Comparison of ENCODE assay signal across 19 cellular contexts in the genomic region with DNA sequence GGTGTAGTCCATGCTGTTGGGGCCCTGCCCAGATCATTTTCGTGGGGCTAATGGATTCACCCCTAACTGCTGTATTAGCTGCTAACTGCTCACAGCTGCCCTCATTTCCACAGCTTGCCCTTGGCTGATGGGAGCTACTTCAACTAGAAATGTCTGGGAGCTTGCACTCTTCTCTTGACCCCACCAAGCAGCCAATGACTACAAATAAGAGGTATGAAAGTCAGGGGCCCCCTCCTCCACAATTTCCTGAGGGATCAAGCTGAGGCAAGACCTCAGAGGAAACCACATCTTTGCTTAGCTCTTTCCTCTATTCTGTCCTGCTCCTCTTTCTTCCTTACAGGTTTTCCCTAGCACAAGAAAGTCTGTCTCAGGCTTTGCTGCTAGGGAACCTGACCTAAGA.
A peak's percentile ranks its signal among the peaks of the same experiment; 100 is the strongest.
DNase-seq lines count a peak whose midpoint lies in the region; ATAC-seq and TF ChIP-seq lines count a peak whose summit lies in the region.
"Had no signal": no experiment of that assay in that cellular context is flagged by ENCODE, and none has a peak within 500 bp of the region (broad histone marks: within the 10 kb centered on the region; RNA-seq: fewer than 3 reads in every experiment).

No MANE protein-coding gene starts in this region.

- BruUV-seq in mammary epithelial cell (replicated peaks; lab: Mats Ljungman, UMichigan): no TSS peak

- no peaks in the 10 kb centered on the region for H3K36me3 ChIP-seq in mammary epithelial cell (ENCODE audit: insufficient read depth, low read length)
- no peaks in the 10 kb centered on the region for H3K36me3 ChIP-seq in breast epithelium
- H3K36me3 ChIP-seq in brain microvascular endothelial cell (replicated peaks): no peaks in the 10 kb centered on the region

- TF ChIP-seq CTCF in mammary epithelial cell (conservative IDR thresholded peaks at IDR 0.05 in 1 of 2, IDR thresholded peaks at IDR 0.05 in 1 of 2; ENCODE audit: extremely low read depth in 1 of 2, insufficient read depth in 1 of 2, low read depth in 1 of 2, low read length in 2 of 2): no peak
- TF ChIP-seq CTCF in breast epithelium (IDR thresholded peaks at IDR 0.05): no peak
- TF ChIP-seq CTCF in brain microvascular endothelial cell (IDR thresholded peaks at IDR 0.05; ENCODE audit: low read depth, low read length, missing control alignments): no peak

- dilution Hi-C loops in mammary epithelial cell (cut with HindIII; ENCODE audit: low sequenced_read_pairs): no loop called here

- H3K9me3 ChIP-seq in mammary epithelial cell (replicated peaks; ENCODE audit: insufficient read depth, low read length): no peaks in the 10 kb centered on the region
- H3K9me3 ChIP-seq in breast epithelium: no peaks in the 10 kb centered on the region
- H3K9me3 ChIP-seq: A549 had no signal

- no peaks in the 10 kb centered on the region for H4K20me1 ChIP-seq in mammary epithelial cell (ENCODE audit: insufficient read depth, low read length)

- no peak for ATAC-seq in GM21737 (IDR thresholded peaks at IDR 0.05; ENCODE audit: unreplicated experiment)
- no peak for ATAC-seq in HG03439 (IDR thresholded peaks at IDR 0.05; ENCODE audit: unreplicated experiment)
- ATAC-seq: A549 had no signal

- intact Hi-C loops in mammary epithelial cell (cut with micrococcal nuclease) (no loop called here), breast epithelium (cut with DNase I; ENCODE audit: low total_unique reads) (no loop called here)

- H3K9ac ChIP-seq in mammary epithelial cell (ENCODE audit: insufficient read depth, low read length): no peak overlapping the region

- no peak overlapping the region for H3K4me3 ChIP-seq in mammary epithelial cell (replicated peaks in 1 of 3; ENCODE audit: insufficient read depth in 1 of 3, low read depth in 2 of 3, low read length in 3 of 3)
- no peak overlapping the region for H3K4me3 ChIP-seq in breast epithelium
- no peak overlapping the region for H3K4me3 ChIP-seq in brain microvascular endothelial cell (ENCODE audit: low read depth, low read length)
- no peak overlapping the region for H3K4me3 ChIP-seq in skeletal muscle cell (ENCODE audit: low read depth, low read length)
- H3K4me3 ChIP-seq: A549, SK-N-MC had no signal

- no peak overlapping the region for H3K27ac ChIP-seq in mammary epithelial cell (ENCODE audit: insufficient read depth, low read depth, low read length)
- H3K27ac ChIP-seq in breast epithelium: no peak overlapping the region
- no peak overlapping the region for H3K27ac ChIP-seq in brain microvascular endothelial cell
- no peak overlapping the region for H3K27ac ChIP-seq in caudate nucleus (ENCODE audit: low read depth, low read length)
- H3K27ac ChIP-seq: A549, SK-N-MC had no signal

- 0% methylated on average over 1 of the region's 1 CpG for WGBS in mammary epithelial cell (ENCODE audit: low coverage, missing lambda C conversion rate)

- no peaks in the 10 kb centered on the region for H3K79me2 ChIP-seq in mammary epithelial cell (ENCODE audit: insufficient read depth, low read length)

- in situ Hi-C loops in mammary epithelial cell (cut with MboI; ENCODE audit: low sequenced_read_pairs in 2 of 2): loop anchor here in 1 of 2 donors (25.0 kb wide), 1 partner anchor 1112 kb away; a partner anchor contains a TSS
- in situ Hi-C loops in brain microvascular endothelial cell (cut with HindIII; ENCODE audit: low pct_ligation_motif_present, low sequenced_read_pairs): no loop called here

- peak overlapping the region; percentile 6 for H3K4me2 ChIP-seq in mammary epithelial cell (ENCODE audit: insufficient read depth, low read depth, low read length)
- H3K4me2 ChIP-seq: A549 had no signal

- H3K4me1 ChIP-seq in mammary epithelial cell (ENCODE audit: insufficient read depth, low read length) (peaks cover 19% of the 10 kb centered on the region), breast epithelium (no peaks in the 10 kb centered on the region)
- H3K4me1 ChIP-seq: A549 had no signal

- H2AFZ ChIP-seq in mammary epithelial cell (ENCODE audit: low read depth, low read length): peak overlapping the region; percentile 81

- H3K27me3 ChIP-seq in mammary epithelial cell (ENCODE audit: insufficient read depth, low read length) (no peaks in the 10 kb centered on the region), breast epithelium (no peaks in the 10 kb centered on the region), brain microvascular endothelial cell (replicated peaks) (no peaks in the 10 kb centered on the region)

- DNase-seq in mammary epithelial cell: no peak
- no peak for DNase-seq in breast epithelium (ENCODE audit: low spot score in 2 of 2)
- peak; percentile 58 for DNase-seq in HT1080 (ENCODE audit: low read depth)
- peak; percentile 12 for DNase-seq in brain microvascular endothelial cell
- DNase-seq in skeletal muscle cell (ENCODE audit: low read depth): peak; percentile 67
- no peak for DNase-seq in caudate nucleus (lab: John Stamatoyannopoulos, UW)
- DNase-seq: C1 segment of cervical spinal cord; CD8-positive, alpha-beta memory T cell; H9; NCI-H1105 treated with DMSO at 0.1 percent for 48 hours; NCI-H1694; NCI-H2081 treated with DMSO at 0.1 percent for 48 hours; NCI-H446 treated with DMSO at 0.1 percent for 48 hours; NK-92 treated with Interleukin-12 subunit alpha and Interleukin-12 subunit beta, amount 100 ng/mL, for 24 hours; SHP77 had no signal

- CTCF ChIA-PET in mammary epithelial cell (lab: Charles Lee; ENCODE audit: low non-redundant PET): no interaction called here

- no peak for TF ChIP-seq POLR2A in breast epithelium (IDR thresholded peaks at IDR 0.05)

Comparison
In these comparisons a context has a peak if more than half of its experiments do, and no peak if none do; other contexts are left out.
1. DNase-seq: peak in HT1080 (single experiment), brain microvascular endothelial cell (single experiment) and skeletal muscle cell (single experiment); none in mammary epithelial cell (single experiment), breast epithelium (0 of 2) and caudate nucleus (0 of 61).